Comparison of ENCODE assay signal across 2 cellular contexts in genomic region chrX:41419082-41419481, GRCh38.
TF ChIP-seq lines count a peak whose summit lies in the region.

No MANE protein-coding gene starts in this region.

TF ChIP-seq in HepG2, 621 proteins besides CTCF, POLR2A, EP300 and RAD21:
- TF ChIP-seq U2AF1 (optimal IDR thresholded peaks at IDR 0.05; ENCODE audit: low read depth, low read length) (no peak), PBX3 (CRISPR knock-in tag; IDR thresholded peaks at IDR 0.05; ENCODE audit: borderline replicate concordance) (no peak), GMEB2 (CRISPR knock-in tag; IDR thresholded peaks at IDR 0.05; ENCODE audit: low read depth) (no peak), KAT2B (IDR thresholded peaks at IDR 0.05; ENCODE audit: borderline replicate concordance, low read depth, low read length) (no peak), MAFF (IDR thresholded peaks at IDR 0.05; ENCODE audit: low read depth, low read length) (peak; percentile 38; the same call in 1 of the 2 replicates), ZNF713 (CRISPR knock-in tag; IDR thresholded peaks at IDR 0.05) (no peak), KMT2B (CRISPR knock-in tag; IDR thresholded peaks at IDR 0.05) (no peak), POLR2AphosphoS2 (IDR thresholded peaks at IDR 0.05; ENCODE audit: low read depth, low read length) (no peak), ZNF503 (CRISPR knock-in tag; IDR thresholded peaks at IDR 0.05) (no peak), ZNF800 (CRISPR knock-in tag; IDR thresholded peaks at IDR 0.05) (no peak), MAFK (conservative IDR thresholded peaks at IDR 0.05 in 1 of 2, IDR thresholded peaks at IDR 0.05 in 1 of 2; ENCODE audit: low read length in 2 of 2) (peak; percentile 40 to 53; a peak in 3 of 4 replicates)
TF ChIP-seq in HepG2: peak in this region for 2.

TF ChIP-seq in K562, 482 proteins besides CTCF, POLR2A, EP300 and RAD21:
- peak; percentile 46; the same call in 1 of the 2 replicates for TF ChIP-seq C11orf30 (IDR thresholded peaks at IDR 0.05; ENCODE audit: low read depth)
- TF ChIP-seq XRCC4 (IDR thresholded peaks at IDR 0.05; ENCODE audit: extremely low read depth, insufficient read depth, insufficient read length) = no peak
- no peak for TF ChIP-seq KDM5B (IDR thresholded peaks at IDR 0.05; ENCODE audit: insufficient replicate concordance, low read depth, low read length)
- no peak for TF ChIP-seq FOXP4 (CRISPR knock-in tag; IDR thresholded peaks at IDR 0.05; ENCODE audit: borderline replicate concordance)
- no peak for TF ChIP-seq SRSF9 (IDR thresholded peaks at IDR 0.05; ENCODE audit: borderline replicate concordance, low read depth, low read length)
- TF ChIP-seq ZBED1 (IDR thresholded peaks at IDR 0.05) = no peak
- TF ChIP-seq ZFP91 (CRISPR knock-in tag; IDR thresholded peaks at IDR 0.05) = no peak
- no peak for TF ChIP-seq SNRNP70 (optimal IDR thresholded peaks at IDR 0.05; ENCODE audit: low read depth, low read length)
- TF ChIP-seq ARID4B (CRISPR knock-in tag; IDR thresholded peaks at IDR 0.05) = no peak
- no peak for TF ChIP-seq PHF21A (IDR thresholded peaks at IDR 0.05; ENCODE audit: borderline replicate concordance, low read depth)
- no peak for TF ChIP-seq ZNF23 (CRISPR knock-in tag; IDR thresholded peaks at IDR 0.05)
- TF ChIP-seq ZNF511 (CRISPR knock-in tag; IDR thresholded peaks at IDR 0.05) = no peak
- 0 out of 2 replicates have a peak, but pooled peaks have one; percentile 28 for TF ChIP-seq MAFF (IDR thresholded peaks at IDR 0.05; ENCODE audit: low read length)
- TF ChIP-seq CXXC5 (CRISPR knock-in tag; IDR thresholded peaks at IDR 0.05) = no peak
- TF ChIP-seq MAFG (tag; conservative IDR thresholded peaks at IDR 0.05) = 0 out of 2 replicates have a peak, but pooled peaks have one; percentile 20
- TF ChIP-seq TAL1 (IDR thresholded peaks at IDR 0.05) = no peak
- TF ChIP-seq ZNF121 (CRISPR knock-in tag; conservative IDR thresholded peaks at IDR 0.05) = no peak
- TF ChIP-seq TOE1 (IDR thresholded peaks at IDR 0.05; ENCODE audit: borderline replicate concordance) = no peak
- no peak for TF ChIP-seq TOE1 (CRISPR knock-in tag; IDR thresholded peaks at IDR 0.05; ENCODE audit: borderline replicate concordance, low read depth)
- TF ChIP-seq CBFB (CRISPR knock-in tag; IDR thresholded peaks at IDR 0.05) = no peak
- no peak for TF ChIP-seq MAZ (CRISPR knock-in tag; conservative IDR thresholded peaks at IDR 0.05 in 1 of 2, IDR thresholded peaks at IDR 0.05 in 1 of 2)
- TF ChIP-seq ZNF316 (IDR thresholded peaks at IDR 0.05) = peak; percentile 64
- TF ChIP-seq LARP7 (IDR thresholded peaks at IDR 0.05) = no peak
- no peak for TF ChIP-seq ELK1 (CRISPR knock-in tag; IDR thresholded peaks at IDR 0.05)
- no peak for TF ChIP-seq CHD4 (IDR thresholded peaks at IDR 0.05; ENCODE audit: insufficient read depth, insufficient replicate concordance, low read depth, low read length, poor library complexity, severe bottlenecking)
- TF ChIP-seq BRF1 (IDR thresholded peaks at IDR 0.05; ENCODE audit: borderline replicate concordance, extremely low read depth, insufficient read length) = no peak
- TF ChIP-seq POLR2AphosphoS5 (IDR thresholded peaks at IDR 0.05; ENCODE audit: control insufficient read depth, insufficient read depth, low read depth, low read length) = no peak
- 0 out of 2 replicates have a peak, but pooled peaks have one; percentile 7 for TF ChIP-seq MAFK (IDR thresholded peaks at IDR 0.05; ENCODE audit: low read length)
- TF ChIP-seq HMGXB4 (CRISPR knock-in tag; IDR thresholded peaks at IDR 0.05) = no peak
- TF ChIP-seq USF2 (CRISPR knock-in tag; IDR thresholded peaks at IDR 0.05) = no peak
- TF ChIP-seq FOXK1 (CRISPR knock-in tag; IDR thresholded peaks at IDR 0.05; ENCODE audit: borderline replicate concordance) = no peak
- TF ChIP-seq CREB3 (tag; conservative IDR thresholded peaks at IDR 0.05; ENCODE audit: low read depth) = no peak
